8 cellular contexts compared by ENCODE assay signal in genomic region chr19:3096267-3096901, GRCh38. TPM values are rescaled to one million over a fixed set of nuclear protein-coding genes. Genes with fewer than 3 reads are reported as not detected.
DNase-seq lines count a peak whose midpoint lies in the region; ATAC-seq and TF ChIP-seq lines count a peak whose summit lies in the region.

No MANE protein-coding gene starts in this region.

- DNase-seq in H7: no peak
- no peak for DNase-seq in activated naive CD8-positive, alpha-beta T cell treated with anti-CD3 and anti-CD28 coated beads, Interleukin-2, amount 50 U/mL, for 24 hours
- peak; percentile 51 for DNase-seq in islet precursor cell
- no peak for DNase-seq in smooth muscle cell (lab: John Stamatoyannopoulos, UW; ENCODE audit: unreplicated experiment)
- DNase-seq in foreskin melanocyte: no peak
- no peak for DNase-seq in activated CD8-positive, alpha-beta memory T cell treated with anti-CD3 and anti-CD28 coated beads for 24 hours
- no peak for DNase-seq in NCI-H1694 (lab: John Stamatoyannopoulos, UW)
- no peak for DNase-seq in GM13976 (ENCODE audit: low spot score)

- 76% methylated on average over 25 of the region's 25 CpGs for WGBS in smooth muscle cell (ENCODE audit: low lambda C conversion rate)

- H3K27ac Mint-ChIP-seq in activated naive CD8-positive, alpha-beta T cell treated with anti-CD3 and anti-CD28 coated beads, Interleukin-2, amount 50 U/mL, for 24 hours: no peak overlapping the region

- no peak overlapping the region for H3K9ac ChIP-seq in smooth muscle cell (ENCODE audit: low read depth)

- no peak overlapping the region for H2AFZ ChIP-seq in smooth muscle cell (ENCODE audit: low read depth)

- H3K4me2 ChIP-seq in smooth muscle cell: peak overlapping the region; percentile 99

- no peaks in the 10 kb centered on the region for H3K36me3 ChIP-seq in H7 (replicated peaks; ENCODE audit: control insufficient read depth, insufficient read depth, low read length)
- H3K36me3 ChIP-seq in smooth muscle cell (ENCODE audit: low read depth): no peaks in the 10 kb centered on the region

- peak overlapping the region; percentile 72 for H3K4me3 Mint-ChIP-seq in activated naive CD8-positive, alpha-beta T cell treated with anti-CD3 and anti-CD28 coated beads, Interleukin-2, amount 50 U/mL, for 24 hours

- H3K36me3 Mint-ChIP-seq in activated naive CD8-positive, alpha-beta T cell treated with anti-CD3 and anti-CD28 coated beads, Interleukin-2, amount 50 U/mL, for 24 hours (ENCODE audit: low read depth): no peaks in the 10 kb centered on the region

- H3K9me3 Mint-ChIP-seq in activated naive CD8-positive, alpha-beta T cell treated with anti-CD3 and anti-CD28 coated beads, Interleukin-2, amount 50 U/mL, for 24 hours: no peaks in the 10 kb centered on the region

- H3K27me3 ChIP-seq in H7 (ENCODE audit: control insufficient read depth, insufficient read depth, low read length) (no peaks in the 10 kb centered on the region), smooth muscle cell (ENCODE audit: low read depth) (no peaks in the 10 kb centered on the region)

- H3K4me3 ChIP-seq in H7 (ENCODE audit: insufficient read depth, low read depth, low read length): peak overlapping the region; percentile 85
- H3K4me3 ChIP-seq in smooth muscle cell: peak overlapping the region; percentile 86

- H3K9me3 ChIP-seq in smooth muscle cell (replicated peaks; ENCODE audit: low read depth): no peaks in the 10 kb centered on the region

- peaks cover 20% of the 10 kb centered on the region for H3K4me1 Mint-ChIP-seq in activated naive CD8-positive, alpha-beta T cell treated with anti-CD3 and anti-CD28 coated beads, Interleukin-2, amount 50 U/mL, for 24 hours

- no peak for ATAC-seq in activated naive CD8-positive, alpha-beta T cell treated with anti-CD3 and anti-CD28 coated beads, Interleukin-2, amount 50 U/mL, for 24 hours

- peaks cover 69% of the 10 kb centered on the region for H4K20me1 ChIP-seq in smooth muscle cell (ENCODE audit: low read depth)

- peaks cover 12% of the 10 kb centered on the region for H3K27me3 Mint-ChIP-seq in activated naive CD8-positive, alpha-beta T cell treated with anti-CD3 and anti-CD28 coated beads, Interleukin-2, amount 50 U/mL, for 24 hours

- H3K79me2 ChIP-seq in smooth muscle cell (ENCODE audit: low read depth): peaks cover 68% of the 10 kb centered on the region

- H3F3A ChIP-seq in smooth muscle cell (ENCODE audit: low read depth): no peaks in the 10 kb centered on the region

- no peak for TF ChIP-seq CTCF in smooth muscle cell (IDR thresholded peaks at IDR 0.05; ENCODE audit: borderline replicate concordance, insufficient read depth, poor library complexity, severe bottlenecking)
- TF ChIP-seq CTCF in GM13976 (IDR thresholded peaks at IDR 0.05; ENCODE audit: borderline replicate concordance, control extremely low read depth, extremely low read depth, insufficient read depth, missing control alignments): no peak

- in situ Hi-C loops in GM13976 (cut with MboI; ENCODE audit: low sequenced_read_pairs, unreplicated experiment): no loop called here

- H3K27ac ChIP-seq in smooth muscle cell (ENCODE audit: low read depth): no peak overlapping the region

- H3K4me1 ChIP-seq in smooth muscle cell (ENCODE audit: low read depth): peaks cover 14% of the 10 kb centered on the region

RNA-seq across cellular contexts. Expression of gene GNA11, which starts 2.2 kb away (rescaled TPM):
- 30.0 and 35.0 TPM in 2 replicates for total RNA-seq in H7 (2014; rRNA removed; shearing (Covaris generic))
- total RNA-seq in smooth muscle cell: 16.3 and 16.9 TPM in 2 replicates
- polyA plus RNA-seq in smooth muscle cell: 57.4 and 71.5 TPM in 2 replicates

RNA-seq across cellular contexts. Expression of gene TLE5, which starts 34.1 kb away (rescaled TPM):
- total RNA-seq in H7 (2014; rRNA removed; shearing (Covaris generic)): 300 and 386 TPM in 2 replicates
- total RNA-seq in smooth muscle cell: 145 and 146 TPM in 2 replicates
- 235 and 274 TPM in 2 replicates for polyA plus RNA-seq in smooth muscle cell

RNA-seq across cellular contexts. Expression of gene GNA15, which starts 39.4 kb away (rescaled TPM):
- total RNA-seq in H7 (2014; rRNA removed; shearing (Covaris generic)): not detected in 2 replicates
- total RNA-seq in smooth muscle cell: 1.5 and 1.8 TPM in 2 replicates
- 0.43 and 1.2 TPM in 2 replicates for polyA plus RNA-seq in smooth muscle cell
